In the genomic region with DNA sequence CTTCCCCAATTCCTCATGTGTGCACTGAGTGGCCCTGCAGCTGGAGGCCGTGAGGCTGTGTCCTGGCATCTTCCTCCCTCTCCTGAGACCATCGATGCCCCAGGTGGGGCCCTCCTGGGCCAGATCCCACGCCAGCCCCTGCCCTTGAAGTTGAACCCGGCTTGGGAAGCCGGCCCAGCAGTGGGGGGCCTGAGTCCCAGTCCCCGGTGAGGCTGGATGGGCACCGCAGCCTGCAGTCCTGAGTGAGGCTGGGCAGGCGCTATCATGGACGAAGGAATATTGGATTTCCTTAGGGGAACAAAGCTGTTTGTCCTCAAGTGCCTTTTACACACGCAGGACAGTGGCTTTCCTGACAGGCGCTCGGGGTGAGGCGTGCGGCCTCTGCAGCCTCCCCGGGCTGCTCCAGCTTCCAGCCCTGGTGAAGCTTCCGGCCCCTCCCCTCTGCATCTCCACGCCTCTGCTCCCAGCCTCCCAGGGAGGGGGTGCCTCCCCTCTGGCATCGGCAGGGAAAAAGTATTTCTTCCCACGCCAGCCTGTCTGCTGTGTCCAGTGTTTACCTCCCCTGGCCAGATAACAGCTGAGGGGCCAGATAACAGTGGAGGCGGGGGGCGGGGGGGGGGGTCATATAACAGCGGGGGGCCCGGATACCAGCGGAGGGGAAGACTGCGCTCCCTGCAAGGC, we compare ENCODE assay signal across 11 cellular contexts.
DNase-seq lines count a peak whose midpoint lies in the region; TF ChIP-seq lines count a peak whose summit lies in the region.
"Had no signal": no experiment of that assay in that cellular context is flagged by ENCODE, and none has a peak within 500 bp of the region (broad histone marks: within the 10 kb centered on the region; RNA-seq: fewer than 3 reads in every experiment).

No MANE protein-coding gene starts in this region.

- peaks cover 7% of the 10 kb centered on the region for H3K79me1 ChIP-seq in neuronal stem cell (ENCODE audit: low read depth, low read length)

- H3K4me3 ChIP-seq in fibroblast of the aortic adventitia (ENCODE audit: low read depth, low read length): no peak overlapping the region
- no peak overlapping the region for H3K4me3 ChIP-seq in neuronal stem cell (ENCODE audit: low read length in 2 of 2)

- H2BK15ac ChIP-seq in neuronal stem cell (ENCODE audit: low read length): peak overlapping the region; percentile 72

- no peaks in the 10 kb centered on the region for H3K27me3 ChIP-seq in neuronal stem cell (ENCODE audit: control insufficient read depth in 3 of 3, insufficient read depth in 3 of 3, low read depth in 1 of 3, low read length in 3 of 3)
- H3K27me3 ChIP-seq: esophagus muscularis mucosa, neutrophil had no signal

- no peak overlapping the region for H3K4me2 ChIP-seq in neuronal stem cell (ENCODE audit: insufficient read depth, low read length, poor library complexity, severe bottlenecking)

- H2AFZ ChIP-seq in neuronal stem cell (ENCODE audit: low read length): no peak overlapping the region

- no peaks in the 10 kb centered on the region for H3K9me3 ChIP-seq in neuronal stem cell (replicated peaks in 1 of 2; ENCODE audit: control insufficient read depth in 2 of 2, insufficient read depth in 1 of 2, low read depth in 1 of 2, low read length in 2 of 2)
- H3K9me3 ChIP-seq: esophagus muscularis mucosa, neutrophil had no signal

- no peak overlapping the region for H4K8ac ChIP-seq in neuronal stem cell (ENCODE audit: low read depth, low read length)

- no peak overlapping the region for H3K23ac ChIP-seq in neuronal stem cell (ENCODE audit: low read depth, low read length, poor library complexity)

- peak overlapping the region; percentile 89 for H2BK12ac ChIP-seq in neuronal stem cell (ENCODE audit: low read length)

- no peak overlapping the region for H2BK5ac ChIP-seq in neuronal stem cell (ENCODE audit: low read length)

- peak overlapping the region; percentile 86 for H3K18ac ChIP-seq in neuronal stem cell (ENCODE audit: low read length)

- H3K27ac ChIP-seq in neuronal stem cell (replicated peaks; ENCODE audit: low read length): no peak overlapping the region
- H3K27ac ChIP-seq: neutrophil had no signal

- DNase-seq in AG08396 (ENCODE audit: low spot score) (peak; percentile 88), NCI-H2227 treated with DMSO at 0.1 percent for 48 hours (lab: John Stamatoyannopoulos, UW) (peak; percentile 20), fibroblast of the aortic adventitia (ENCODE audit: low read depth) (peak; percentile 70), neuronal stem cell (ENCODE audit: low spot score) (no peak), medulla oblongata (ENCODE audit: extremely low spot score) (no peak), NCI-H1048 (lab: John Stamatoyannopoulos, UW) (no peak), activated gamma-delta T cell (lab: John Stamatoyannopoulos, UW) (no peak)
- DNase-seq in stimulated activated CD4-positive, alpha-beta T cell treated with anti-CD3 and anti-CD28 coated beads, Interleukin-4, amount 100 ng/mL, for 24 hours: no peak
- DNase-seq: CD4-positive, alpha-beta T cell had no signal

- no peak overlapping the region for H4K91ac ChIP-seq in neuronal stem cell (ENCODE audit: low read depth, low read length, poor library complexity)

- TF ChIP-seq CTCF in fibroblast of the aortic adventitia (IDR thresholded peaks at IDR 0.05; ENCODE audit: insufficient read depth, low read length): no peak

- H3K4ac ChIP-seq in neuronal stem cell (ENCODE audit: low read length): peak overlapping the region; percentile 2

- H2AK5ac ChIP-seq in neuronal stem cell (ENCODE audit: low read depth, low read length): peak overlapping the region; percentile 97

- no CpG with 5 or more reads among the region's 25 CpGs for WGBS in neuronal stem cell (ENCODE audit: extremely low coverage in 2 of 2, insufficient read length in 2 of 2, insufficient replicate concordance in 1 of 2), 2 donors

- peak overlapping the region; percentile 69 for H2BK120ac ChIP-seq in neuronal stem cell (ENCODE audit: low read depth, low read length)

- peaks cover 5 to 15% of the 10 kb centered on the region in 2 donors for H3K36me3 ChIP-seq in neuronal stem cell (replicated peaks in 1 of 2; ENCODE audit: control insufficient read depth in 2 of 2, insufficient read depth in 2 of 2, low read length in 2 of 2)

- H3K4me1 ChIP-seq in neuronal stem cell (ENCODE audit: control insufficient read depth in 2 of 2, insufficient read depth in 1 of 2, low read depth in 1 of 2, low read length in 2 of 2): peaks cover 53% of the 10 kb centered on the region in 2 donors

- H3K9ac ChIP-seq in neuronal stem cell (ENCODE audit: low read depth, low read length, poor library complexity): peak overlapping the region; percentile 80

- peak overlapping the region; percentile 15 for H3K14ac ChIP-seq in neuronal stem cell (ENCODE audit: low read length)

Comparison
In these comparisons a context has a peak if more than half of its experiments do, and no peak if none do; other contexts are left out.
1. DNase-seq: peak in AG08396 (single experiment), NCI-H2227 treated with DMSO at 0.1 percent for 48 hours (single experiment) and fibroblast of the aortic adventitia (single experiment); none in neuronal stem cell (single experiment), medulla oblongata (single experiment), stimulated activated CD4-positive, alpha-beta T cell treated with anti-CD3 and anti-CD28 coated beads, Interleukin-4, amount 100 ng/mL, for 24 hours (single experiment), NCI-H1048 (single experiment) and activated gamma-delta T cell (single experiment).